8 cellular contexts compared by ENCODE assay signal in the genomic region with DNA sequence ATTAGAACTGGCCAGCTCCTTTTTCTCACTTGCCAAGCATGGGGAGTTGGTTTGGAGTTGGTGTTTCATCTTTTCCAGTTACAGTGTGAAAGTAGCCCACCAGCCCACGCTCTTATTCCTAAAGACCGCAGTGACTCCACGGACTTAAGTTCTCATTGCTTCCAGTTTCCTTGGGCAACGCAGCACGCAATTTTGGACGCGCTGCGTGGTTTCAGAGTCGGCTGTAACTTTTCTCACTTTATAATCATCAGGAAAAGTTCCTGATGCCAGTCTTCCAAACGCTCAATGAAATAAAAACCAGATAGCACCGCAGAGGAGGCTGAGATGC. TPM values are rescaled to one million over a fixed set of nuclear protein-coding genes. Genes with fewer than 3 reads are reported as not detected.
DNase-seq lines count a peak whose midpoint lies in the region; ATAC-seq and TF ChIP-seq lines count a peak whose summit lies in the region.

No MANE protein-coding gene starts in this region.

- H3K27ac ChIP-seq in heart right ventricle = peak overlapping the region; percentile 84 to 98 (median 93)
- peak overlapping the region; percentile 76 to 92 (median 91) for H3K27ac ChIP-seq in gastrocnemius medialis

- peak overlapping the region; percentile 34 to 82 (median 70) for H3K4me3 ChIP-seq in heart right ventricle
- peak overlapping the region; percentile 67 to 77 (median 72) for H3K4me3 ChIP-seq in gastrocnemius medialis

- intact Hi-C loops in heart right ventricle (cut with DNase I) (no loop called here), gastrocnemius medialis (cut with DNase I; ENCODE audit: low total_unique reads) (loop anchor here (2.0 to 10.0 kb wide), 3 partner anchors 29 to 535 kb away; partner anchors contain the start of genes BCLAF1, IFNGR1 and MAP3K5)

- H3K9me3 Mint-ChIP-seq in activated T-helper 17 cell treated with anti-CD3 and anti-CD28 coated beads, Interleukin-2, amount 50 U/mL, for 72 hours = no peaks in the 10 kb centered on the region

- H3K4me1 ChIP-seq in heart right ventricle (peaks cover 4 to 47% (median 17%) of the 10 kb centered on the region in 9 donors), gastrocnemius medialis (peaks cover 20 to 27% of the 10 kb centered on the region in 2 donors)

- H3K36me3 ChIP-seq in heart right ventricle (peaks cover 0 to 19% (median 0%) of the 10 kb centered on the region in 9 donors), gastrocnemius medialis (peaks cover 0 to 3% of the 10 kb centered on the region in 2 donors)

- H3K9me3 ChIP-seq in heart right ventricle = no peaks in the 10 kb centered on the region
- H3K9me3 ChIP-seq in gastrocnemius medialis = no peaks in the 10 kb centered on the region

- H3K36me3 Mint-ChIP-seq in activated T-helper 17 cell treated with anti-CD3 and anti-CD28 coated beads, Interleukin-2, amount 50 U/mL, for 72 hours (ENCODE audit: low read depth) = peaks cover 16% of the 10 kb centered on the region

- peak; percentile 47 for DNase-seq in activated naive CD4-positive, alpha-beta T cell treated with Interleukin-2 at 50 U/mL for 16 hours
- no peak for DNase-seq in activated naive CD4-positive, alpha-beta T cell (lab: John Stamatoyannopoulos, UW)
- DNase-seq in heart right ventricle = no peak
- no peak for DNase-seq in gastrocnemius medialis
- DNase-seq in T1000 (lab: John Stamatoyannopoulos, UW) = no peak

- TF ChIP-seq POLR2A in gastrocnemius medialis (IDR thresholded peaks at IDR 0.05) = no peak

- peak overlapping the region; percentile 92 for H3K4me3 Mint-ChIP-seq in activated T-helper 17 cell treated with anti-CD3 and anti-CD28 coated beads, Interleukin-2, amount 50 U/mL, for 72 hours

- in situ Hi-C loops in gastrocnemius medialis (cut with MboI; ENCODE audit: low sequenced_read_pairs in 4 of 4) = no loop called here

- WGBS in heart right ventricle, 2 donors = 0 to 1% methylated on average over 11 of the region's 11 CpGs

- H3K27me3 ChIP-seq in heart right ventricle (no peaks in the 10 kb centered on the region), gastrocnemius medialis (no peaks in the 10 kb centered on the region)

- peak overlapping the region; percentile 96 for H3K27ac Mint-ChIP-seq in activated T-helper 17 cell treated with anti-CD3 and anti-CD28 coated beads, Interleukin-2, amount 50 U/mL, for 72 hours

- H3K4me1 Mint-ChIP-seq in activated T-helper 17 cell treated with anti-CD3 and anti-CD28 coated beads, Interleukin-2, amount 50 U/mL, for 72 hours = peaks cover 5% of the 10 kb centered on the region

- no peaks in the 10 kb centered on the region for H3K27me3 Mint-ChIP-seq in activated T-helper 17 cell treated with anti-CD3 and anti-CD28 coated beads, Interleukin-2, amount 50 U/mL, for 72 hours

- TF ChIP-seq CTCF in heart right ventricle (IDR thresholded peaks at IDR 0.05) = no peak
- TF ChIP-seq CTCF in gastrocnemius medialis (IDR thresholded peaks at IDR 0.05 in 4 of 5, conservative IDR thresholded peaks at IDR 0.05 in 1 of 5) = no peak

- ATAC-seq in HG03460 (IDR thresholded peaks at IDR 0.05; ENCODE audit: unreplicated experiment) = peak; percentile 6
- ATAC-seq in activated T-helper 17 cell treated with anti-CD3 and anti-CD28 coated beads, Interleukin-2, amount 50 U/mL, for 72 hours (replicated peaks) = peak; percentile 15
- no peak for ATAC-seq in heart right ventricle
- peak in 1 of 2 donors; percentile 20 for ATAC-seq in gastrocnemius medialis
- no peak for ATAC-seq in HG03469 (IDR thresholded peaks at IDR 0.05; ENCODE audit: unreplicated experiment)

RNA-seq across cellular contexts. Expression of gene PEX7, which starts 0.4 kb away (rescaled TPM):
- total RNA-seq in activated T-helper 17 cell treated with anti-CD3 and anti-CD28 coated beads, Interleukin-2, amount 50 U/mL, for 72 hours = 1 to 10 TPM; 3.4 to 5.7 TPM
- 10 to 100 TPM; 10.1 to 20.6 (median 16.9) TPM for total RNA-seq in heart right ventricle
- 1 to 10 TPM; 2.9 to 5.6 TPM for polyA plus RNA-seq in heart right ventricle
- total RNA-seq in gastrocnemius medialis = 10 to 100 TPM in 1 of 4 donors, 1 to 10 TPM in 2, under 1 TPM in 1; 0.32 to 10.6 (median 6.0) TPM

RNA-seq across cellular contexts. Expression of gene MAP3K5, which starts 29.7 kb away (rescaled TPM):
- total RNA-seq in activated T-helper 17 cell treated with anti-CD3 and anti-CD28 coated beads, Interleukin-2, amount 50 U/mL, for 72 hours = 10 to 100 TPM; 13.8 to 20.1 TPM
- 10 to 100 TPM; 21.8 to 35.7 (median 28.4) TPM for total RNA-seq in heart right ventricle
- 1 to 10 TPM; 5.1 to 8.3 TPM for polyA plus RNA-seq in heart right ventricle
- total RNA-seq in gastrocnemius medialis = 10 to 100 TPM in 1 of 4 donors, 1 to 10 TPM in 3; 2.9 to 46.9 (median 4.9) TPM

Comparison
In these comparisons a context has a peak if more than half of its experiments do, and no peak if none do; other contexts are left out.
1. ATAC-seq: peak in HG03460 (single experiment) and activated T-helper 17 cell treated with anti-CD3 and anti-CD28 coated beads, Interleukin-2, amount 50 U/mL, for 72 hours (single experiment); none in heart right ventricle (0 of 8) and HG03469 (single experiment).